9 cellular contexts compared by ENCODE assay signal in genomic region chrX:11558972-11559371, GRCh38.
DNase-seq lines count a peak whose midpoint lies in the region; ATAC-seq, FAIRE-seq and TF ChIP-seq lines count a peak whose summit lies in the region.
"Had no signal": no experiment of that assay in that cellular context is flagged by ENCODE, and none has a peak within 500 bp of the region (broad histone marks: within the 10 kb centered on the region; RNA-seq: fewer than 3 reads in every experiment).

No MANE protein-coding gene starts in this region.

- H3K27me3 Mint-ChIP-seq in activated CD8-positive, alpha-beta T cell treated with anti-CD3 and anti-CD28 coated beads, Interleukin-2, amount 10 ng/mL, durations not matched to agents 7 days and 5 days (ENCODE audit: low read depth), result peaks cover 4% of the 10 kb centered on the region
- H3K27me3 Mint-ChIP-seq in stimulated activated memory B cell treated with anti-CD40 and anti-IgM and Interleukin-4, amounts not matched to agents 10 μg/mL and 1 μg/mL and 100 μg/mL, for 72 hours, result no peaks in the 10 kb centered on the region

- peak; percentile 2 for DNase-seq in GM12891 (ENCODE audit: insufficient read length, low spot score)
- peak; percentile 26 for DNase-seq in MG63
- peak; percentile 49 for DNase-seq in activated CD8-positive, alpha-beta T cell treated with anti-CD3 and anti-CD28 coated beads, Interleukin-2, amount 10 ng/mL, durations not matched to agents 7 days and 5 days
- DNase-seq in hepatic stellate cell (ENCODE audit: low spot score), result peak; percentile 3
- peak; percentile 1 to 17 for DNase-seq in stimulated activated CD8-positive, alpha-beta memory T cell treated with anti-CD3 and anti-CD28 coated beads, Interleukin-7, amount 100 ng/mL, for 4 hours (ENCODE audit: low read depth in 2 of 2)
- no peak for DNase-seq in HK-2 (ENCODE audit: unreplicated experiment)
- DNase-seq in HPDE6-E6E7 (ENCODE audit: extremely low spot score), result no peak

- POLR2A ChIA-PET in activated CD8-positive, alpha-beta T cell treated with anti-CD3 and anti-CD28 coated beads, Interleukin-2, amount 10 ng/mL, durations not matched to agents 7 days and 5 days (lab: Charles Lee), result no interaction called here

- CTCF ChIA-PET in activated CD8-positive, alpha-beta T cell treated with anti-CD3 and anti-CD28 coated beads, Interleukin-2, amount 10 ng/mL, durations not matched to agents 7 days and 5 days (lab: Charles Lee), result interaction anchor here (1.2 kb wide), 1 partner anchor 21 kb away, joined by 3 read pairs; no protein-coding TSS in a partner anchor

- no peaks in the 10 kb centered on the region for H3K4me1 Mint-ChIP-seq in activated CD8-positive, alpha-beta T cell treated with anti-CD3 and anti-CD28 coated beads, Interleukin-2, amount 10 ng/mL, durations not matched to agents 7 days and 5 days (ENCODE audit: low read depth)
- H3K4me1 Mint-ChIP-seq in stimulated activated memory B cell treated with anti-CD40 and anti-IgM and Interleukin-4, amounts not matched to agents 10 μg/mL and 1 μg/mL and 100 μg/mL, for 72 hours, result no peaks in the 10 kb centered on the region

- TF ChIP-seq POLR2A in GM12891 (IDR thresholded peaks at IDR 0.05; ENCODE audit: low read depth, low read length), result no peak

- H3K4me3 ChIP-seq in MG63, result no peak overlapping the region

- peak; percentile 9 for FAIRE-seq in GM12891 (lab: Jason Lieb, UNC)

- H3K4me3 Mint-ChIP-seq in activated CD8-positive, alpha-beta T cell treated with anti-CD3 and anti-CD28 coated beads, Interleukin-2, amount 10 ng/mL, durations not matched to agents 7 days and 5 days, result no peak overlapping the region
- no peak overlapping the region for H3K4me3 Mint-ChIP-seq in stimulated activated memory B cell treated with anti-CD40 and anti-IgM and Interleukin-4, amounts not matched to agents 10 μg/mL and 1 μg/mL and 100 μg/mL, for 72 hours
- H3K4me3 Mint-ChIP-seq: natural killer cell treated with Interleukin-12 subunit alpha and Interleukin-12 subunit beta and Interleukin-15 and Interleukin-18, amount 100 ng/mL, for 72 hours had no signal

- no peaks in the 10 kb centered on the region for H3K9me3 Mint-ChIP-seq in activated CD8-positive, alpha-beta T cell treated with anti-CD3 and anti-CD28 coated beads, Interleukin-2, amount 10 ng/mL, durations not matched to agents 7 days and 5 days (ENCODE audit: insufficient read depth)
- no peaks in the 10 kb centered on the region for H3K9me3 Mint-ChIP-seq in stimulated activated memory B cell treated with anti-CD40 and anti-IgM and Interleukin-4, amounts not matched to agents 10 μg/mL and 1 μg/mL and 100 μg/mL, for 72 hours
- H3K9me3 Mint-ChIP-seq: natural killer cell treated with Interleukin-12 subunit alpha and Interleukin-12 subunit beta and Interleukin-15 and Interleukin-18, amount 100 ng/mL, for 72 hours had no signal

- no peaks in the 10 kb centered on the region for H3K36me3 ChIP-seq in MG63

- no peak for ATAC-seq in activated CD8-positive, alpha-beta T cell treated with anti-CD3 and anti-CD28 coated beads, Interleukin-2, amount 10 ng/mL, durations not matched to agents 7 days and 5 days
- no peak for ATAC-seq in stimulated activated memory B cell treated with anti-CD40 and anti-IgM and Interleukin-4, amounts not matched to agents 10 μg/mL and 1 μg/mL and 100 μg/mL, for 72 hours

- H3K36me3 Mint-ChIP-seq in activated CD8-positive, alpha-beta T cell treated with anti-CD3 and anti-CD28 coated beads, Interleukin-2, amount 10 ng/mL, durations not matched to agents 7 days and 5 days (ENCODE audit: low read depth), result no peaks in the 10 kb centered on the region
- H3K36me3 Mint-ChIP-seq in stimulated activated memory B cell treated with anti-CD40 and anti-IgM and Interleukin-4, amounts not matched to agents 10 μg/mL and 1 μg/mL and 100 μg/mL, for 72 hours, result no peaks in the 10 kb centered on the region
- H3K36me3 Mint-ChIP-seq: natural killer cell treated with Interleukin-12 subunit alpha and Interleukin-12 subunit beta and Interleukin-15 and Interleukin-18, amount 100 ng/mL, for 72 hours had no signal

- H3K27ac Mint-ChIP-seq in activated CD8-positive, alpha-beta T cell treated with anti-CD3 and anti-CD28 coated beads, Interleukin-2, amount 10 ng/mL, durations not matched to agents 7 days and 5 days, result no peak overlapping the region
- no peak overlapping the region for H3K27ac Mint-ChIP-seq in stimulated activated memory B cell treated with anti-CD40 and anti-IgM and Interleukin-4, amounts not matched to agents 10 μg/mL and 1 μg/mL and 100 μg/mL, for 72 hours
- H3K27ac Mint-ChIP-seq: natural killer cell treated with Interleukin-12 subunit alpha and Interleukin-12 subunit beta and Interleukin-15 and Interleukin-18, amount 100 ng/mL, for 72 hours had no signal

- H3K27me3 ChIP-seq in MG63, result no peaks in the 10 kb centered on the region

- H3K9me3 ChIP-seq in MG63, result peaks cover 5% of the 10 kb centered on the region; the same call in 1 of the 2 replicates

TF ChIP-seq in GM12891, 5 proteins besides CTCF, POLR2A, EP300 and RAD21:
- no peak for TF ChIP-seq POU2F2 (IDR thresholded peaks at IDR 0.05; ENCODE audit: low read depth, low read length)
- TF ChIP-seq TAF1 (IDR thresholded peaks at IDR 0.05; ENCODE audit: low read depth, low read length), result no peak
- TF ChIP-seq PAX5 (IDR thresholded peaks at IDR 0.05; ENCODE audit: insufficient read depth, low read length, severe bottlenecking), result no peak
- no peak for TF ChIP-seq POLR2AphosphoS5 (IDR thresholded peaks at IDR 0.05; ENCODE audit: low read depth, low read length)
- TF ChIP-seq SPI1 (IDR thresholded peaks at IDR 0.05; ENCODE audit: low read depth, low read length), result no peak
TF ChIP-seq in GM12891: peak in this region for 0.

Comparison
In these comparisons a context has a peak if more than half of its experiments do, and no peak if none do; other contexts are left out.
1. DNase-seq: peak in GM12891 (single experiment), MG63 (single experiment), activated CD8-positive, alpha-beta T cell treated with anti-CD3 and anti-CD28 coated beads, Interleukin-2, amount 10 ng/mL, durations not matched to agents 7 days and 5 days (single experiment), hepatic stellate cell (single experiment) and stimulated activated CD8-positive, alpha-beta memory T cell treated with anti-CD3 and anti-CD28 coated beads, Interleukin-7, amount 100 ng/mL, for 4 hours (2 of 2); none in HK-2 (single experiment) and HPDE6-E6E7 (single experiment).